In the genomic region with DNA sequence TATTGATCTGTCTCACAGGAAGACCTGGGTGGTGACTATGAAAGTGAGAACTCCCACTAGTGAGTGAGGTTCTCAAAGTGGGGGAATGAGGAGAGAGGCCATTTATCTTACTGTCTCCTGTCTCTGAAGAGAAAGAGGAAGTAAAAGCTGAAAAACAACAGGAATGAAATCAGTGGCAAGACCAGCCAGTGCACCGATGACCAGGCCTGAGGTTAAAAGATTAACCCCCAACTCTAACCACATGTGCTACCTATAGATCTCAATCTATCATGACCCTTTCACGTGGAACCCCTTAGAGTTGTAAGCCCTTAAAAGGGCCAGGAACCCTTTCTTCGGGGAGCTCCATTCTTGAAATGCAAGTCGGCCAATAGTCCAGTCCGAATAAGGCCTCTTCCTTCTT, we compare ENCODE assay signal across 20 cellular contexts.
"Had no signal": no experiment of that assay in that cellular context is flagged by ENCODE, and none has a peak within 500 bp of the region (broad histone marks: within the 10 kb centered on the region; RNA-seq: fewer than 3 reads in every experiment).

No MANE protein-coding gene starts in this region.

- H3K36me3 ChIP-seq: lower lobe of right lung, right lobe of liver, transverse colon, upper lobe of right lung, uterus had no signal

- ATAC-seq: left ventricle myocardium superior; lower lobe of right lung; naive thymus-derived CD8-positive, alpha-beta T cell; right lobe of liver; stimulated activated naive B cell treated with anti-CD40 and anti-IgM and Interleukin-4, amounts not matched to agents 10 μg/mL and 1 μg/mL and 100 μg/mL, for 72 hours; upper lobe of right lung had no signal

- H3K9me3 ChIP-seq: lower lobe of right lung, right lobe of liver, transverse colon, upper lobe of right lung, uterus had no signal

- FAIRE-seq: frontal cortex, keratinocyte, small intestine had no signal

- H2AFZ ChIP-seq: parathyroid adenoma had no signal

- H3K79me2 ChIP-seq: parathyroid adenoma had no signal

- H3K4me3 Mint-ChIP-seq: naive thymus-derived CD8-positive, alpha-beta T cell; nephron progenitor cell; stimulated activated naive B cell treated with anti-CD40 and anti-IgM and Interleukin-4, amounts not matched to agents 10 μg/mL and 1 μg/mL and 100 μg/mL, for 72 hours; stimulated activated naive CD8-positive, alpha-beta T cell treated with anti-CD3 and anti-CD28 coated beads, Interleukin-15, Interleukin-2, amounts not matched to agents 100 ng/mL and 50 ng/mL, for 24 hours had no signal

- H3K4me1 Mint-ChIP-seq: naive thymus-derived CD8-positive, alpha-beta T cell; nephron progenitor cell; stimulated activated naive B cell treated with anti-CD40 and anti-IgM and Interleukin-4, amounts not matched to agents 10 μg/mL and 1 μg/mL and 100 μg/mL, for 72 hours had no signal

- H3K36me3 Mint-ChIP-seq: naive thymus-derived CD8-positive, alpha-beta T cell; stimulated activated naive B cell treated with anti-CD40 and anti-IgM and Interleukin-4, amounts not matched to agents 10 μg/mL and 1 μg/mL and 100 μg/mL, for 72 hours had no signal

- H3K9me3 Mint-ChIP-seq: nephron progenitor cell; stimulated activated naive CD8-positive, alpha-beta T cell treated with anti-CD3 and anti-CD28 coated beads, Interleukin-15, Interleukin-2, amounts not matched to agents 100 ng/mL and 50 ng/mL, for 24 hours had no signal

- H3K4me3 ChIP-seq: dorsolateral prefrontal cortex, lower lobe of right lung, right lobe of liver, transverse colon, upper lobe of right lung, uterus had no signal

- DNase-seq: dorsolateral prefrontal cortex; effector CD4-positive, alpha-beta T cell; left ventricle myocardium superior; lower lobe of right lung; naive thymus-derived CD8-positive, alpha-beta T cell; nephron progenitor cell; occipital lobe; right lobe of liver; small intestine; stimulated activated CD4-positive, alpha-beta T cell treated with anti-CD3 and anti-CD28 coated beads, Interleukin-15, amount 100 ng/mL, for 24 hours; stimulated activated CD4-positive, alpha-beta T cell treated with anti-CD3 and anti-CD28 coated beads, Interleukin-2, amount 100 ng/mL, for 48 hours; stimulated activated naive B cell treated with anti-CD40 and anti-IgM and Interleukin-4, amounts not matched to agents 10 μg/mL and 1 μg/mL and 100 μg/mL, for 72 hours; transverse colon; upper lobe of right lung; uterus had no signal

- H3K9ac ChIP-seq: parathyroid adenoma had no signal

- H3K27ac ChIP-seq: dorsolateral prefrontal cortex, lower lobe of right lung, parathyroid adenoma, right lobe of liver, transverse colon, upper lobe of right lung, uterus had no signal

- H3K4me1 ChIP-seq: lower lobe of right lung, parathyroid adenoma, right lobe of liver, transverse colon, upper lobe of right lung, uterus had no signal

- H3K27me3 ChIP-seq: dorsolateral prefrontal cortex, right lobe of liver, transverse colon, upper lobe of right lung, uterus had no signal

- H3K27me3 Mint-ChIP-seq: naive thymus-derived CD8-positive, alpha-beta T cell; stimulated activated naive B cell treated with anti-CD40 and anti-IgM and Interleukin-4, amounts not matched to agents 10 μg/mL and 1 μg/mL and 100 μg/mL, for 72 hours; stimulated activated naive CD8-positive, alpha-beta T cell treated with anti-CD3 and anti-CD28 coated beads, Interleukin-15, Interleukin-2, amounts not matched to agents 100 ng/mL and 50 ng/mL, for 24 hours had no signal

- H3K27ac Mint-ChIP-seq: naive thymus-derived CD8-positive, alpha-beta T cell; nephron progenitor cell; progenitor cell of endocrine pancreas; stimulated activated naive B cell treated with anti-CD40 and anti-IgM and Interleukin-4, amounts not matched to agents 10 μg/mL and 1 μg/mL and 100 μg/mL, for 72 hours; stimulated activated naive CD8-positive, alpha-beta T cell treated with anti-CD3 and anti-CD28 coated beads, Interleukin-15, Interleukin-2, amounts not matched to agents 100 ng/mL and 50 ng/mL, for 24 hours had no signal
